In genomic region chr4:73596001-73596400, GRCh38 we compare ENCODE assay signal across 20 cellular contexts. TPM values are rescaled to one million over a fixed set of nuclear protein-coding genes. Genes with fewer than 3 reads are reported as not detected.
"Had no signal": no experiment of that assay in that cellular context is flagged by ENCODE, and none has a peak within 500 bp of the region (broad histone marks: within the 10 kb centered on the region; RNA-seq: fewer than 3 reads in every experiment).

No MANE protein-coding gene starts in this region.

- H3K4me2 ChIP-seq: smooth muscle cell had no signal

- H3K4me3 ChIP-seq: esophagus squamous epithelium, gastroesophageal sphincter, mucosa of descending colon, right atrium auricular region, smooth muscle cell, suprapubic skin, thyroid gland had no signal

- H3K9me3 ChIP-seq: esophagus squamous epithelium, gastroesophageal sphincter, mucosa of descending colon, neutrophil, right atrium auricular region, suprapubic skin, thyroid gland had no signal

- H3K4me1 ChIP-seq: right atrium auricular region, thyroid gland had no signal

- H3K36me3 ChIP-seq: gastroesophageal sphincter, neutrophil, right atrium auricular region, suprapubic skin, thyroid gland had no signal

- DNase-seq: dermis blood vessel endothelial cell; esophagus squamous epithelium; foreskin fibroblast; glutamatergic neuron; islet precursor cell; mammary epithelial cell; mucosa of descending colon; naive thymus-derived CD8-positive, alpha-beta T cell; posterior cingulate gyrus; stimulated activated CD4-positive, alpha-beta T cell treated with anti-CD3 and anti-CD28 coated beads, Interleukin-2, amount 100 ng/mL, for 48 hours; stimulated activated naive CD4-positive, alpha-beta T cell treated with Interleukin-2 at 50 U/mL for 16 hours; thyroid gland had no signal

- H3K27ac ChIP-seq: esophagus squamous epithelium, gastroesophageal sphincter, neutrophil, right atrium auricular region, suprapubic skin, thyroid gland had no signal

- ATAC-seq: gastroesophageal sphincter; left lobe of liver; mucosa of descending colon; naive thymus-derived CD8-positive, alpha-beta T cell had no signal

- H3K27me3 ChIP-seq: esophagus squamous epithelium, gastroesophageal sphincter, neutrophil, right atrium auricular region, suprapubic skin, thyroid gland had no signal

RNA-seq across cellular contexts. Expression of gene RASSF6, which starts 24.2 kb away (rescaled TPM):
- total RNA-seq: naive thymus-derived CD8-positive, alpha-beta T cell; osteocyte; right atrium auricular region had no signal
- polyA plus RNA-seq: naive thymus-derived CD8-positive, alpha-beta T cell; neural cell; smooth muscle cell had no signal
